Comparison of ENCODE assay signal across 23 cellular contexts in the genomic region with DNA sequence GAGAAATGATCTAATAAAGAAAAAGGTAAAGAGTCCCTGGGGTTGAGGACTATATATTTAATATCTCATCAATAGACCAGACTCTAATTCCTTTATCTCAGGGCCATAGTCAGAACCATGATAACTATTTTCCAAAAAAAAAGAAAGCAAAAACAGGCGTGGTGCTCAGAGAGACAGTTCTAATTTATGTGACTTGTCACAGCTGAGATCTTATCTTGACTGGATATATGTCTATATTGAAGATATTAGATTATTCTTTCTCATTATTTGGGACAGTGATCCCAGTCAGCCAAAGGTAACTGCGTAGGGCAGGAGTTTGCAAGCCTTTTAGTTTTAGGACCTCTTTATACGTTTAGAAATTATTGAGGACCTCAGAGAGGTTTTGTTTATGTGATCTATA.
"Had no signal": no experiment of that assay in that cellular context is flagged by ENCODE, and none has a peak within 500 bp of the region (broad histone marks: within the 10 kb centered on the region; RNA-seq: fewer than 3 reads in every experiment).

No MANE protein-coding gene starts in this region.

- H3K4me1 Mint-ChIP-seq: nephron progenitor cell, neural crest cell had no signal

- H3K36me3 Mint-ChIP-seq: natural killer cell treated with Interleukin-12 subunit alpha and Interleukin-12 subunit beta and Interleukin-15 and Interleukin-18, amount 100 ng/mL, for 72 hours; stimulated activated effector memory CD8-positive, alpha-beta T cell treated with anti-CD3 and anti-CD28 coated beads, Interleukin-12 subunit alpha, Interleukin-12 subunit beta, amount 100 ng/mL, for 72 hours had no signal

- H3K9me3 Mint-ChIP-seq: nephron progenitor cell; neural crest cell; stimulated activated effector memory CD8-positive, alpha-beta T cell treated with anti-CD3 and anti-CD28 coated beads, Interleukin-12 subunit alpha, Interleukin-12 subunit beta, amount 100 ng/mL, for 72 hours; stimulated activated naive CD8-positive, alpha-beta T cell treated with anti-CD3 and anti-CD28 coated beads, Interleukin-15, Interleukin-2, amounts not matched to agents 100 ng/mL and 50 ng/mL, for 24 hours had no signal

- ATAC-seq: naive thymus-derived CD8-positive, alpha-beta T cell; natural killer cell treated with Interleukin-12 subunit alpha and Interleukin-12 subunit beta and Interleukin-15 and Interleukin-18, amount 100 ng/mL, for 72 hours; pancreas; right lobe of liver; stimulated activated effector memory CD8-positive, alpha-beta T cell treated with anti-CD3 and anti-CD28 coated beads, Interleukin-12 subunit alpha, Interleukin-12 subunit beta, amount 100 ng/mL, for 72 hours; stimulated activated naive B cell treated with anti-CD40 and anti-IgM and Interleukin-4, amounts not matched to agents 10 μg/mL and 1 μg/mL and 100 μg/mL, for 72 hours had no signal

- DNase-seq: naive thymus-derived CD8-positive, alpha-beta T cell; nephron progenitor cell; nucleus accumbens; pancreas; retina; right lobe of liver; sigmoid colon; small intestine; stimulated activated CD4-positive, alpha-beta T cell treated with anti-CD3 and anti-CD28 coated beads, Interleukin-15, amount 100 ng/mL, for 24 hours; stimulated activated CD4-positive, alpha-beta T cell treated with anti-CD3 and anti-CD28 coated beads, Interleukin-2, amount 100 ng/mL, for 24 hours; stimulated activated CD4-positive, alpha-beta T cell treated with anti-CD3 and anti-CD28 coated beads, Interleukin-2, amount 100 ng/mL, for 48 hours; stimulated activated CD4-positive, alpha-beta T cell treated with anti-CD3 and anti-CD28 coated beads, Interleukin-4, amount 100 ng/mL, for 24 hours; stimulated activated naive B cell treated with anti-CD40 and anti-IgM and Interleukin-4, amounts not matched to agents 10 μg/mL and 1 μg/mL and 100 μg/mL, for 72 hours; stimulated activated naive CD4-positive, alpha-beta T cell treated with Interleukin-2 at 50 U/mL for 16 hours; stomach; thyroid gland; trophoblast cell; upper lobe of left lung had no signal

- H3K27me3 Mint-ChIP-seq: naive thymus-derived CD8-positive, alpha-beta T cell; natural killer cell treated with Interleukin-12 subunit alpha and Interleukin-12 subunit beta and Interleukin-15 and Interleukin-18, amount 100 ng/mL, for 72 hours; stimulated activated naive B cell treated with anti-CD40 and anti-IgM and Interleukin-4, amounts not matched to agents 10 μg/mL and 1 μg/mL and 100 μg/mL, for 72 hours; stimulated activated naive CD8-positive, alpha-beta T cell treated with anti-CD3 and anti-CD28 coated beads, Interleukin-15, Interleukin-2, amounts not matched to agents 100 ng/mL and 50 ng/mL, for 24 hours had no signal

- H3K4me3 Mint-ChIP-seq: naive thymus-derived CD8-positive, alpha-beta T cell; natural killer cell treated with Interleukin-12 subunit alpha and Interleukin-12 subunit beta and Interleukin-15 and Interleukin-18, amount 100 ng/mL, for 72 hours; nephron progenitor cell; neural crest cell; stimulated activated effector memory CD8-positive, alpha-beta T cell treated with anti-CD3 and anti-CD28 coated beads, Interleukin-12 subunit alpha, Interleukin-12 subunit beta, amount 100 ng/mL, for 72 hours; stimulated activated naive B cell treated with anti-CD40 and anti-IgM and Interleukin-4, amounts not matched to agents 10 μg/mL and 1 μg/mL and 100 μg/mL, for 72 hours; stimulated activated naive CD8-positive, alpha-beta T cell treated with anti-CD3 and anti-CD28 coated beads, Interleukin-15, Interleukin-2, amounts not matched to agents 100 ng/mL and 50 ng/mL, for 24 hours had no signal

- FAIRE-seq: pancreas, small intestine, urothelium cell line had no signal

- H3K27ac Mint-ChIP-seq: naive thymus-derived CD8-positive, alpha-beta T cell; natural killer cell treated with Interleukin-12 subunit alpha and Interleukin-12 subunit beta and Interleukin-15 and Interleukin-18, amount 100 ng/mL, for 72 hours; nephron progenitor cell; stimulated activated effector memory CD8-positive, alpha-beta T cell treated with anti-CD3 and anti-CD28 coated beads, Interleukin-12 subunit alpha, Interleukin-12 subunit beta, amount 100 ng/mL, for 72 hours; stimulated activated naive B cell treated with anti-CD40 and anti-IgM and Interleukin-4, amounts not matched to agents 10 μg/mL and 1 μg/mL and 100 μg/mL, for 72 hours; stimulated activated naive CD8-positive, alpha-beta T cell treated with anti-CD3 and anti-CD28 coated beads, Interleukin-15, Interleukin-2, amounts not matched to agents 100 ng/mL and 50 ng/mL, for 24 hours had no signal
